In genomic region chr1:183185941-183186490, GRCh38 we compare ENCODE assay signal across 8 cellular contexts. TPM values are rescaled to one million over a fixed set of nuclear protein-coding genes. Genes with fewer than 3 reads are reported as not detected.
DNase-seq lines count a peak whose midpoint lies in the region; ATAC-seq and TF ChIP-seq lines count a peak whose summit lies in the region.

TSS of gene LAMC2 (plus strand) at chr1:183186264. CDS start at chr1:183186353, 89 bp downstream.

- H3K36me3 ChIP-seq in NT2/D1 (ENCODE audit: insufficient read depth, insufficient read length, low read length) (no peaks in the 10 kb centered on the region), neural cell (ENCODE audit: insufficient read depth, low read length) (no peaks in the 10 kb centered on the region), OCI-LY7 (ENCODE audit: insufficient read depth, low read length) (no peaks in the 10 kb centered on the region)

- intact Hi-C loops in OCI-LY7 (cut with micrococcal nuclease; ENCODE audit: unreplicated experiment): no loop called here

- DNase-seq in NT2/D1 (ENCODE audit: low read depth, low spot score) (peak; percentile 72), OCI-LY7 (ENCODE audit: low spot score) (no peak), UCSD-AML1 (lab: John Stamatoyannopoulos, UW; ENCODE audit: unreplicated experiment) (no peak), GOT3 (lab: John Stamatoyannopoulos, UW) (no peak)
- DNase-seq in central memory CD4-positive, alpha-beta T cell: no peak

- TF ChIP-seq EP300 in neural cell (conservative IDR thresholded peaks at IDR 0.05; ENCODE audit: poor library complexity, severe bottlenecking): no peak

- H3K9ac ChIP-seq in NT2/D1 (ENCODE audit: insufficient read length, low read depth) (peak within 1 kb of the TSS; percentile 79), neural cell (ENCODE audit: low read length) (peak within 1 kb of the TSS; percentile 38)

- H3K4me3 ChIP-seq in NT2/D1 (ENCODE audit: insufficient read length, low read depth) (peak within 1 kb of the TSS; percentile 49), neural cell (ENCODE audit: low read length) (peak within 1 kb of the TSS; percentile 63), OCI-LY7 (ENCODE audit: low read depth, low read length, poor library complexity, severe bottlenecking) (no peak within 1 kb of the TSS)

- TF ChIP-seq CTCF in GM12874 (IDR thresholded peaks at IDR 0.05; ENCODE audit: insufficient read depth, low read depth, low read length) (0 out of 2 replicates have a peak, but pooled peaks have one; percentile 3), neural cell (IDR thresholded peaks at IDR 0.05; ENCODE audit: poor library complexity, severe bottlenecking) (peak; percentile 46), OCI-LY7 (conservative IDR thresholded peaks at IDR 0.05; ENCODE audit: low read length) (no peak)

- TF ChIP-seq RAD21 in neural cell (conservative IDR thresholded peaks at IDR 0.05): peak; percentile 17

- CTCF ChIA-PET in OCI-LY7 (lab: Charles Lee; ENCODE audit: unreplicated experiment): no interaction called here

- POLR2A ChIA-PET in OCI-LY7 (lab: Charles Lee): interaction anchor here (0.6 kb wide), 1 partner anchor 387 kb away, joined by 3 read pairs; no protein-coding TSS in a partner anchor

- no peaks in the 10 kb centered on the region for H3K4me1 ChIP-seq in NT2/D1 (ENCODE audit: insufficient read depth, insufficient read length)
- no peaks in the 10 kb centered on the region for H3K4me1 ChIP-seq in OCI-LY7 (ENCODE audit: insufficient read depth, low read length, poor library complexity, severe bottlenecking)

- peak within 1 kb of the TSS; percentile 9 for H2AFZ ChIP-seq in neural cell (ENCODE audit: low read depth, low read length)
- H2AFZ ChIP-seq in OCI-LY7 (ENCODE audit: low read length): no peak within 1 kb of the TSS

- H3K27ac ChIP-seq in neural cell (ENCODE audit: low read length) (no peak within 1 kb of the TSS), OCI-LY7 (ENCODE audit: low read depth, low read length, poor library complexity, severe bottlenecking) (no peak within 1 kb of the TSS)

- no peak within 1 kb of the TSS for H3K4me2 ChIP-seq in neural cell (ENCODE audit: low read length)
- H3K4me2 ChIP-seq in OCI-LY7 (ENCODE audit: low read length): no peak within 1 kb of the TSS

- H3K9me3 ChIP-seq in NT2/D1 (ENCODE audit: insufficient read depth, low read length) (no peaks in the 10 kb centered on the region), neural cell (ENCODE audit: low read length) (no peaks in the 10 kb centered on the region), OCI-LY7 (ENCODE audit: low read length) (no peaks in the 10 kb centered on the region)

- H3K9me2 ChIP-seq in neural cell (ENCODE audit: insufficient read depth, low read length): no peaks in the 10 kb centered on the region
- H3K9me2 ChIP-seq in OCI-LY7 (ENCODE audit: insufficient read depth, low read length): no peaks in the 10 kb centered on the region

- peaks cover 28% of the 10 kb centered on the region for H3K27me3 ChIP-seq in NT2/D1 (ENCODE audit: insufficient read depth, insufficient read length)
- H3K27me3 ChIP-seq in neural cell (ENCODE audit: insufficient read depth, low read depth, low read length): peaks cover 18% of the 10 kb centered on the region

- no peaks in the 10 kb centered on the region for H4K20me1 ChIP-seq in neural cell (ENCODE audit: insufficient read depth)
- H4K20me1 ChIP-seq in OCI-LY7 (ENCODE audit: insufficient read depth, low read length): no peaks in the 10 kb centered on the region

- BruUV-seq in OCI-LY7 (replicated peaks; lab: Mats Ljungman, UMichigan): no TSS peak

- H3K79me2 ChIP-seq in neural cell (replicated peaks; ENCODE audit: insufficient read depth, low read length) (no peaks in the 10 kb centered on the region), OCI-LY7 (ENCODE audit: insufficient read depth, low read depth, low read length) (no peaks in the 10 kb centered on the region)

- peak; percentile 99 for ATAC-seq in esophagus mucosa

- H3F3A ChIP-seq in neural cell (ENCODE audit: insufficient read depth, low read length, poor library complexity, severe bottlenecking): no peaks in the 10 kb centered on the region

TF ChIP-seq in neural cell, 6 proteins besides CTCF, POLR2A, EP300 and RAD21:
- TF ChIP-seq SMC3 (conservative IDR thresholded peaks at IDR 0.05; ENCODE audit: poor library complexity): peak; percentile 15
- no peak for TF ChIP-seq POLR2AphosphoS5 (IDR thresholded peaks at IDR 0.05)

RNA-seq across cellular contexts. Expression of gene LAMC2, which starts in this region (rescaled TPM):
- total RNA-seq in esophagus mucosa: 15.9 TPM
- 0.67 and 1.2 TPM in 2 replicates for polyA plus RNA-seq in neural cell
- polyA minus RNA-seq in neural cell: 1.5 and 1.6 TPM in 2 replicates
- not detected in 2 replicates for total RNA-seq in OCI-LY7 (2014; rRNA removed; shearing (Covaris generic))
- total RNA-seq in OCI-LY7 (2022): 0.38 and 0.63 TPM in 2 replicates

Comparison
In these comparisons a context has a peak if more than half of its experiments do, and no peak if none do; other contexts are left out.
1. RNA of gene LAMC2 (total RNA-seq): 15.9 TPM in esophagus mucosa (single experiment); 0.38 to 0.63 TPM in OCI-LY7; every median in the first group is over 10 times any median in the second.